ENCODE assay signal across 20 cellular contexts in genomic region chr7:24847754-24848153, GRCh38.
"Had no signal": no experiment of that assay in that cellular context is flagged by ENCODE, and none has a peak within 500 bp of the region (broad histone marks: within the 10 kb centered on the region; RNA-seq: fewer than 3 reads in every experiment).

No MANE protein-coding gene starts in this region.

- DNase-seq: effector memory CD4-positive, alpha-beta T cell; heart left ventricle; immature natural killer cell; kidney; left cardiac atrium; left ventricle myocardium superior; mesenchymal stem cell; midbrain; naive B cell; occipital lobe; pancreas; right cardiac atrium; small intestine; stimulated activated CD4-positive, alpha-beta T cell treated with anti-CD3 and anti-CD28 coated beads, Interleukin-12 subunit alpha, Interleukin-12 subunit beta, amount 100 ng/mL, for 4 hours; stimulated activated naive CD4-positive, alpha-beta T cell treated with Interleukin-2 at 50 U/mL for 16 hours; tibial artery; upper lobe of left lung; uterus had no signal

- H3K4me1 ChIP-seq: pancreas, tibial artery, upper lobe of left lung, uterus had no signal

- H3K4me3 ChIP-seq: heart left ventricle, lung, pancreas, tibial artery, upper lobe of left lung, uterus had no signal

- H3K9me3 ChIP-seq: heart left ventricle, pancreas, tibial artery, upper lobe of left lung, uterus had no signal

- H3K27me3 ChIP-seq: heart left ventricle, pancreas, tibial artery, upper lobe of left lung, uterus had no signal

- ATAC-seq: esophagus mucosa, heart left ventricle, left cardiac atrium, left ventricle myocardium superior, pancreas, right cardiac atrium had no signal

- H3K27ac ChIP-seq: heart left ventricle, pancreas, tibial artery, upper lobe of left lung, uterus had no signal

- H3K36me3 ChIP-seq: pancreas, uterus had no signal
